In the genomic region with DNA sequence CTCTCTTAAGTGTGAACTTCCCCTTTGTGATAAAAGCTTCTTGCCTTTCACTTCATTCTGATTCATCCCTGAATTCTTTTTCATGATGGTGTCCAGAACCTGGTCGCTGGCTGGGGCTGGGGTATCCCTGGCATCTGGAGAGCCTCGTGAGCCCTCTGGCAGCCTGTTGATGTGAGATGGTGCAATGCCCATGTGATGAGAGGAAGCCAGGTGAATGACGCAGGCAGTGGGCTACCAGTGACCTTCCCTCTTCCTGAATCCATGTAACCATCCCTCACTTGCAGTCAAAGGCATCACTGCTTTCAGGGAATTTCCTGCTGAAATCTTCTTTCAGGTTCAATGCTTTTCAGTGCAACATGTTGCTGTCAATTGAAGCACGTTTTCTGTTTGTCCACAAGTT, we compare ENCODE assay signal across 25 cellular contexts.
"Had no signal": no experiment of that assay in that cellular context is flagged by ENCODE, and none has a peak within 500 bp of the region (broad histone marks: within the 10 kb centered on the region; RNA-seq: fewer than 3 reads in every experiment).

No MANE protein-coding gene starts in this region.

- H3K4me1 Mint-ChIP-seq: naive thymus-derived CD8-positive, alpha-beta T cell; nephron; neural progenitor cell; stimulated activated effector memory CD8-positive, alpha-beta T cell treated with anti-CD3 and anti-CD28 coated beads, Interleukin-12 subunit alpha, Interleukin-12 subunit beta, amount 100 ng/mL, for 72 hours; stimulated activated naive B cell treated with anti-CD40 and anti-IgM and Interleukin-4, amounts not matched to agents 10 μg/mL and 1 μg/mL and 100 μg/mL, for 72 hours had no signal

- H3K4me3 Mint-ChIP-seq: naive thymus-derived CD8-positive, alpha-beta T cell; nephron; neural progenitor cell; stimulated activated effector memory CD8-positive, alpha-beta T cell treated with anti-CD3 and anti-CD28 coated beads, Interleukin-12 subunit alpha, Interleukin-12 subunit beta, amount 100 ng/mL, for 72 hours; stimulated activated naive B cell treated with anti-CD40 and anti-IgM and Interleukin-4, amounts not matched to agents 10 μg/mL and 1 μg/mL and 100 μg/mL, for 72 hours; stimulated activated naive CD8-positive, alpha-beta T cell treated with anti-CD3 and anti-CD28 coated beads, Interleukin-15, Interleukin-2, amounts not matched to agents 100 ng/mL and 50 ng/mL, for 24 hours had no signal

- H3K4me2 ChIP-seq: neural progenitor cell had no signal

- DNase-seq: naive thymus-derived CD8-positive, alpha-beta T cell; nucleus accumbens; pancreas; right lobe of liver; sigmoid colon; small intestine; stimulated activated CD4-positive, alpha-beta T cell treated with anti-CD3 and anti-CD28 coated beads, Interleukin-15, amount 100 ng/mL, for 24 hours; stimulated activated CD4-positive, alpha-beta T cell treated with anti-CD3 and anti-CD28 coated beads, Interleukin-2, amount 100 ng/mL, for 24 hours; stimulated activated CD4-positive, alpha-beta T cell treated with anti-CD3 and anti-CD28 coated beads, Interleukin-2, amount 100 ng/mL, for 48 hours; stimulated activated CD4-positive, alpha-beta T cell treated with anti-CD3 and anti-CD28 coated beads, Interleukin-4, amount 100 ng/mL, for 24 hours; stimulated activated naive B cell treated with anti-CD40 and anti-IgM and Interleukin-4, amounts not matched to agents 10 μg/mL and 1 μg/mL and 100 μg/mL, for 72 hours; stimulated activated naive CD4-positive, alpha-beta T cell treated with Interleukin-2 at 50 U/mL for 16 hours; stomach; thyroid gland; trophoblast cell; upper lobe of left lung had no signal

- H3K27me3 ChIP-seq: neural progenitor cell, neutrophil, pancreas, right lobe of liver, sigmoid colon, stomach, thyroid gland, tibial nerve, upper lobe of left lung, vagina had no signal

- H2AFZ ChIP-seq: neural progenitor cell had no signal

- H3K27ac ChIP-seq: neural progenitor cell, neutrophil, pancreas, prostate gland, right lobe of liver, sigmoid colon, stomach, thoracic aorta, thyroid gland, tibial nerve, upper lobe of left lung, vagina had no signal

- H3K9me3 Mint-ChIP-seq: neural progenitor cell had no signal

- H3K36me3 Mint-ChIP-seq: naive thymus-derived CD8-positive, alpha-beta T cell; neural progenitor cell; stimulated activated effector memory CD8-positive, alpha-beta T cell treated with anti-CD3 and anti-CD28 coated beads, Interleukin-12 subunit alpha, Interleukin-12 subunit beta, amount 100 ng/mL, for 72 hours; stimulated activated naive B cell treated with anti-CD40 and anti-IgM and Interleukin-4, amounts not matched to agents 10 μg/mL and 1 μg/mL and 100 μg/mL, for 72 hours had no signal

- H3K36me3 ChIP-seq: neural progenitor cell, neutrophil, pancreas, prostate gland, right lobe of liver, sigmoid colon, stomach, thoracic aorta, thyroid gland, tibial nerve, upper lobe of left lung, vagina had no signal

- H3K4me1 ChIP-seq: neural progenitor cell, pancreas, prostate gland, right lobe of liver, sigmoid colon, stomach, thyroid gland, tibial nerve, upper lobe of left lung, vagina had no signal

- H3K27me3 Mint-ChIP-seq: stimulated activated naive CD8-positive, alpha-beta T cell treated with anti-CD3 and anti-CD28 coated beads, Interleukin-15, Interleukin-2, amounts not matched to agents 100 ng/mL and 50 ng/mL, for 24 hours had no signal

- H3K9ac ChIP-seq: neural progenitor cell had no signal

- H3K9me3 ChIP-seq: neutrophil, pancreas, prostate gland, right lobe of liver, sigmoid colon, thoracic aorta, thyroid gland, upper lobe of left lung, vagina had no signal

- H3K4me3 ChIP-seq: neural progenitor cell, pancreas, prostate gland, right lobe of liver, sigmoid colon, stomach, thoracic aorta, thyroid gland, tibial nerve, upper lobe of left lung, vagina had no signal

- ATAC-seq: naive thymus-derived CD8-positive, alpha-beta T cell; pancreas; right lobe of liver; stimulated activated effector memory CD8-positive, alpha-beta T cell treated with anti-CD3 and anti-CD28 coated beads, Interleukin-12 subunit alpha, Interleukin-12 subunit beta, amount 100 ng/mL, for 72 hours; stimulated activated naive B cell treated with anti-CD40 and anti-IgM and Interleukin-4, amounts not matched to agents 10 μg/mL and 1 μg/mL and 100 μg/mL, for 72 hours had no signal

- H3K27ac Mint-ChIP-seq: naive thymus-derived CD8-positive, alpha-beta T cell; nephron; neural progenitor cell; stimulated activated effector memory CD8-positive, alpha-beta T cell treated with anti-CD3 and anti-CD28 coated beads, Interleukin-12 subunit alpha, Interleukin-12 subunit beta, amount 100 ng/mL, for 72 hours; stimulated activated naive B cell treated with anti-CD40 and anti-IgM and Interleukin-4, amounts not matched to agents 10 μg/mL and 1 μg/mL and 100 μg/mL, for 72 hours; stimulated activated naive CD8-positive, alpha-beta T cell treated with anti-CD3 and anti-CD28 coated beads, Interleukin-15, Interleukin-2, amounts not matched to agents 100 ng/mL and 50 ng/mL, for 24 hours had no signal
